16 cellular contexts compared by ENCODE assay signal in genomic region chr9:18268381-18268780, GRCh38.
DNase-seq lines count a peak whose midpoint lies in the region; ATAC-seq, FAIRE-seq and TF ChIP-seq lines count a peak whose summit lies in the region.
"Had no signal": no experiment of that assay in that cellular context is flagged by ENCODE, and none has a peak within 500 bp of the region (broad histone marks: within the 10 kb centered on the region; RNA-seq: fewer than 3 reads in every experiment).

No MANE protein-coding gene starts in this region.

- H3K4me3 Mint-ChIP-seq in GM23338 = no peak overlapping the region
- H3K4me3 Mint-ChIP-seq: CD8-positive, alpha-beta T cell had no signal

- ATAC-seq in GM23338 = no peak
- peak; percentile 94 for ATAC-seq in RWPE2 (ENCODE audit: low read depth)
- ATAC-seq: CD8-positive, alpha-beta T cell; psoas muscle had no signal

- peaks cover 2% of the 10 kb centered on the region for H3K4me1 Mint-ChIP-seq in GM23338

- no peaks in the 10 kb centered on the region for H3K36me3 ChIP-seq in GM23338 (ENCODE audit: insufficient read depth)
- H3K36me3 ChIP-seq in RWPE2 (ENCODE audit: low read depth) = no peaks in the 10 kb centered on the region
- no peaks in the 10 kb centered on the region for H3K36me3 ChIP-seq in stomach
- H3K36me3 ChIP-seq: colonic mucosa had no signal

- H3K4me1 ChIP-seq in GM23338 (ENCODE audit: insufficient read depth) (peaks cover 3% of the 10 kb centered on the region; the same call in 1 of the 2 replicates), RWPE2 (ENCODE audit: insufficient read depth, poor library complexity, severe bottlenecking) (peaks cover 14% of the 10 kb centered on the region), stomach (no peaks in the 10 kb centered on the region)
- H3K4me1 ChIP-seq: colonic mucosa, psoas muscle had no signal

- H3F3A ChIP-seq in GM23338 (replicated peaks; ENCODE audit: low read depth) = no peaks in the 10 kb centered on the region

- H4K20me1 ChIP-seq in GM23338 (replicated peaks; ENCODE audit: insufficient read depth) = no peaks in the 10 kb centered on the region

- no peak for TF ChIP-seq CTCF in GM23338 (conservative IDR thresholded peaks at IDR 0.05; ENCODE audit: low read depth in 2 of 2)
- no peak for TF ChIP-seq CTCF in RWPE2 (IDR thresholded peaks at IDR 0.05; ENCODE audit: poor library complexity, severe bottlenecking)
- TF ChIP-seq CTCF in fibroblast of the aortic adventitia (IDR thresholded peaks at IDR 0.05; ENCODE audit: insufficient read depth, low read length) = no peak
- TF ChIP-seq CTCF in stomach (IDR thresholded peaks at IDR 0.05) = no peak

- H3K79me2 ChIP-seq in GM23338 (replicated peaks; ENCODE audit: insufficient read depth) = no peaks in the 10 kb centered on the region

- no peak overlapping the region for H3K4me2 ChIP-seq in GM23338

- H3K9me3 Mint-ChIP-seq in GM23338 = peaks cover 9% of the 10 kb centered on the region

- DNase-seq in GM23338 (ENCODE audit: low spot score) (peak; percentile 32), RWPE2 (ENCODE audit: low spot score) (no peak), fibroblast of the aortic adventitia (ENCODE audit: low read depth) (peak; percentile 68), pons (ENCODE audit: low spot score) (peak; percentile 7), DMS53 treated with DMSO at 0.1 percent for 48 hours (lab: John Stamatoyannopoulos, UW; ENCODE audit: unreplicated experiment) (no peak), erythroblast (lab: John Stamatoyannopoulos, UW) (no peak), stomach (no peak), GM12892 (ENCODE audit: insufficient read length) (no peak)
- DNase-seq: activated CD4-positive, alpha-beta T cell treated with anti-CD3 and anti-CD28 coated beads, Interleukin-2, amount 50 U/mL, for 4 hours; activated naive CD4-positive, alpha-beta T cell treated with Interleukin-2 at 50 U/mL for 16 hours; CD8-positive, alpha-beta T cell; colonic mucosa; KG1; NCI-H1930; psoas muscle had no signal

- FAIRE-seq in GM12892 (lab: Jason Lieb, UNC) = no peak
- FAIRE-seq: H1 had no signal

- no peaks in the 10 kb centered on the region for H3K9me3 ChIP-seq in RWPE2 (ENCODE audit: severe bottlenecking)
- H3K9me3 ChIP-seq in stomach = no peaks in the 10 kb centered on the region
- H3K9me3 ChIP-seq: colonic mucosa, psoas muscle had no signal

- intact Hi-C loops in stomach (cut with DNase I; ENCODE audit: low total_unique reads) = no loop called here

- H3K4me3 ChIP-seq in GM23338 (no peak overlapping the region), RWPE2 (ENCODE audit: severe bottlenecking) (no peak overlapping the region), fibroblast of the aortic adventitia (ENCODE audit: low read depth, low read length) (no peak overlapping the region), stomach (no peak overlapping the region)
- H3K4me3 ChIP-seq: colonic mucosa, psoas muscle had no signal

- H3K27me3 Mint-ChIP-seq in GM23338 (ENCODE audit: insufficient read depth, low read depth, poor library complexity) = peaks cover under 1% of the 10 kb centered on the region

- peaks cover 5% of the 10 kb centered on the region; the same call in 1 of the 2 replicates for H3K9me2 ChIP-seq in GM23338 (ENCODE audit: insufficient read depth)

- TF ChIP-seq POLR2A in erythroblast (IDR thresholded peaks at IDR 0.05; ENCODE audit: low read length) (no peak), stomach (IDR thresholded peaks at IDR 0.05) (no peak), GM12892 (IDR thresholded peaks at IDR 0.05; ENCODE audit: low read depth, low read length) (no peak)

- H3K27me3 ChIP-seq in GM23338 (ENCODE audit: insufficient read depth) = no peaks in the 10 kb centered on the region
- no peaks in the 10 kb centered on the region for H3K27me3 ChIP-seq in RWPE2 (ENCODE audit: insufficient read depth, poor library complexity, severe bottlenecking)
- H3K27me3 ChIP-seq in stomach = no peaks in the 10 kb centered on the region
- H3K27me3 ChIP-seq: colonic mucosa had no signal

- no peak overlapping the region for H2AFZ ChIP-seq in GM23338

- H3K27ac Mint-ChIP-seq in GM23338 = no peak overlapping the region
- H3K27ac Mint-ChIP-seq: CD8-positive, alpha-beta T cell had no signal

- 0 to 61% (median 21%) methylated on average over 1 of the region's 1 CpG for WGBS in stomach, 5 donors

- no peak for TF ChIP-seq EP300 in stomach (IDR thresholded peaks at IDR 0.05)

- peaks cover 4% of the 10 kb centered on the region; the same call in 2 of the 3 replicates for H3K36me3 Mint-ChIP-seq in GM23338 (ENCODE audit: low read depth)
- H3K36me3 Mint-ChIP-seq: CD8-positive, alpha-beta T cell had no signal

- H3K27ac ChIP-seq in GM23338 (ENCODE audit: low read depth) (no peak overlapping the region), RWPE2 (ENCODE audit: poor library complexity, severe bottlenecking) (peak overlapping the region; percentile 62), stomach (no peak overlapping the region)
- H3K27ac ChIP-seq: colonic mucosa, psoas muscle had no signal

TF ChIP-seq in GM23338, 12 proteins besides CTCF, POLR2A, EP300 and RAD21 (continues in another document):
- TF ChIP-seq ETS1 (IDR thresholded peaks at IDR 0.05) (no peak), CREB1 (CRISPR knock-in tag; IDR thresholded peaks at IDR 0.05; ENCODE audit: low read depth) (no peak), JUNB (IDR thresholded peaks at IDR 0.05; ENCODE audit: unreplicated experiment) (no peak), EZH2phosphoT487 (IDR thresholded peaks at IDR 0.05; ENCODE audit: unreplicated experiment) (no peak), NANOG (IDR thresholded peaks at IDR 0.05; ENCODE audit: borderline replicate concordance) (no peak), STAT1 (IDR thresholded peaks at IDR 0.05; ENCODE audit: unreplicated experiment) (no peak), EZH2 (IDR thresholded peaks at IDR 0.05; ENCODE audit: low read depth, unreplicated experiment) (no peak), ZNF114 (CRISPR knock-in tag; IDR thresholded peaks at IDR 0.05) (no peak), REST (IDR thresholded peaks at IDR 0.05; ENCODE audit: unreplicated experiment) (no peak)

Comparison
In these comparisons a context has a peak if more than half of its experiments do, and no peak if none do; other contexts are left out.
1. DNase-seq: peak in GM23338 (single experiment), fibroblast of the aortic adventitia (single experiment) and pons (single experiment); none in RWPE2 (single experiment), DMS53 treated with DMSO at 0.1 percent for 48 hours (single experiment), erythroblast (0 of 2), stomach (single experiment) and GM12892 (single experiment).